28 cellular contexts compared by ENCODE assay signal in the genomic region with DNA sequence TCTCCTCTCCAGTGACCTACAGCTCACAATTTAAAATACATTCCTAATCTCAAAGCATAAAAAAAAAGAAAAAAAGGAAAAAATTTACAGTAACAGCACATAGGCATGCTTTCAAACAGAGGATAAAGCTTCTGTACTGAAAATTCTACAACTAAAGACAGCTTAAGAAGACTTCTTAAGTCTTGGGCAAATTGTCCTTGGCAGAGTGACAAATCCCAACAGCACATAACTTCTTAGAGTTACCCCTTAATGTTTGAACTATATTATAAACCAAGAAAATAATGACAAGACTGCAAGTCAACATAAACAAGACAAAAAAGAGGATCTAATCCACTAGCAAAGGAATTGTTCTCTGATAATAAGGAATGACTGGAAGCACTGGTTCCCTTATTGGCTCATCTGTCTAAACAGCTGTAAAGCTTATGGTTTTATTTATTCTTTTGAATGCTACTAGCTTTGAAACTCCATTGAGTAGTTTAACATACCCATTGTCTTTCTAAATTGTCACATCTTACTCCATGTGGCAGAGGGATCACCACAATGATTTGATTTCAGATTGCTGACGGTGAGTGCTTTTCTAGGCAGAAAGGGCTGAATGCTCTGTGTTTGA.
"Had no signal": no experiment of that assay in that cellular context is flagged by ENCODE, and none has a peak within 500 bp of the region (broad histone marks: within the 10 kb centered on the region; RNA-seq: fewer than 3 reads in every experiment).

No MANE protein-coding gene starts in this region.

- H3K27me3 Mint-ChIP-seq: activated CD4-positive, alpha-beta memory T cell treated with anti-CD3 and anti-CD28 coated beads for 36 hours; activated CD4-positive, alpha-beta T cell treated with anti-CD3 and anti-CD28 coated beads for 36 hours; activated CD4-positive, alpha-beta T cell treated with anti-CD3 and anti-CD28 coated beads, Interleukin-2, amount 10 ng/mL, durations not matched to agents 24 days and 14 days; activated CD8-positive, alpha-beta memory T cell treated with anti-CD3 and anti-CD28 coated beads, Interleukin-2, amount 10 ng/mL, durations not matched to agents 7 days and 5 days; activated naive CD4-positive, alpha-beta T cell treated with anti-CD3 and anti-CD28 coated beads, Interleukin-2, amount 50 U/mL, for 24 hours; activated naive CD8-positive, alpha-beta T cell treated with anti-CD3 and anti-CD28 coated beads for 36 hours; brain had no signal

- H3K4me3 Mint-ChIP-seq: activated CD4-positive, alpha-beta memory T cell treated with anti-CD3 and anti-CD28 coated beads for 36 hours; activated CD4-positive, alpha-beta T cell treated with anti-CD3 and anti-CD28 coated beads for 36 hours; activated CD4-positive, alpha-beta T cell treated with anti-CD3 and anti-CD28 coated beads, Interleukin-2, amount 10 ng/mL, durations not matched to agents 24 days and 14 days; activated CD8-positive, alpha-beta memory T cell treated with anti-CD3 and anti-CD28 coated beads, Interleukin-2, amount 10 ng/mL, durations not matched to agents 7 days and 5 days; activated CD8-positive, alpha-beta T cell treated with anti-CD3 and anti-CD28 coated beads, Interleukin-2, amount 10 ng/mL, durations not matched to agents 7 days and 5 days; activated naive CD4-positive, alpha-beta T cell treated with anti-CD3 and anti-CD28 coated beads for 36 hours; activated naive CD4-positive, alpha-beta T cell treated with anti-CD3 and anti-CD28 coated beads, Interleukin-2, amount 50 U/mL, for 24 hours; activated naive CD8-positive, alpha-beta T cell treated with anti-CD3 and anti-CD28 coated beads for 36 hours; activated T-helper 1 cell treated with anti-CD3 and anti-CD28 coated beads, Interleukin-12 subunit alpha, Interleukin-12 subunit beta, Interleukin-2, Interleukin-4 antibody, amounts not matched to agents 30 ng/mL and 10 ng/mL and 1 ng/mL, durations not matched to agents 14 hours and 24 hours and 36 hours; brain had no signal

- H3K27ac ChIP-seq: ascending aorta, breast epithelium, cardiac muscle cell, colonic mucosa had no signal

- H3K4me1 Mint-ChIP-seq: activated CD4-positive, alpha-beta T cell treated with anti-CD3 and anti-CD28 coated beads for 36 hours; activated CD4-positive, alpha-beta T cell treated with anti-CD3 and anti-CD28 coated beads, Interleukin-2, amount 10 ng/mL, durations not matched to agents 24 days and 14 days; activated CD8-positive, alpha-beta memory T cell treated with anti-CD3 and anti-CD28 coated beads, Interleukin-2, amount 10 ng/mL, durations not matched to agents 7 days and 5 days; activated naive CD4-positive, alpha-beta T cell treated with anti-CD3 and anti-CD28 coated beads, Interleukin-2, amount 50 U/mL, for 24 hours; activated naive CD8-positive, alpha-beta T cell treated with anti-CD3 and anti-CD28 coated beads for 36 hours had no signal

- H3K36me3 Mint-ChIP-seq: activated CD4-positive, alpha-beta memory T cell treated with anti-CD3 and anti-CD28 coated beads for 36 hours; activated CD8-positive, alpha-beta memory T cell treated with anti-CD3 and anti-CD28 coated beads, Interleukin-2, amount 10 ng/mL, durations not matched to agents 7 days and 5 days; activated naive CD4-positive, alpha-beta T cell treated with anti-CD3 and anti-CD28 coated beads, Interleukin-2, amount 50 U/mL, for 24 hours; activated naive CD8-positive, alpha-beta T cell treated with anti-CD3 and anti-CD28 coated beads for 36 hours; brain had no signal

- H3K27me3 ChIP-seq: ascending aorta, breast epithelium, cardiac muscle cell, colonic mucosa had no signal

- DNase-seq: activated CD4-positive, alpha-beta memory T cell treated with anti-CD3 and anti-CD28 coated beads for 36 hours; activated CD4-positive, alpha-beta T cell treated with anti-CD3 and anti-CD28 coated beads for 36 hours; activated CD4-positive, alpha-beta T cell treated with anti-CD3 and anti-CD28 coated beads, Interleukin-2, amount 10 ng/mL, durations not matched to agents 24 days and 14 days; activated CD4-positive, CD25-positive, alpha-beta regulatory T cell; activated CD4-positive, CD25-positive, alpha-beta regulatory T cell treated with anti-CD3 and anti-CD28 coated beads, Interleukin-2, amount 50 U/mL, for 72 hours; activated CD8-positive, alpha-beta memory T cell treated with anti-CD3 and anti-CD28 coated beads, Interleukin-2, amount 10 ng/mL, durations not matched to agents 7 days and 5 days; activated CD8-positive, alpha-beta memory T cell treated with anti-CD3 and anti-CD28 coated beads, Interleukin-2, amount 50 U/mL, for 4 hours; activated CD8-positive, alpha-beta T cell treated with anti-CD3 and anti-CD28 coated beads, Interleukin-2, amount 10 ng/mL, durations not matched to agents 7 days and 5 days; activated effector memory CD4-positive, alpha-beta T cell treated with anti-CD3 and anti-CD28 coated beads, Interleukin-2, amount 50 U/mL, for 16 hours; activated naive CD4-positive, alpha-beta T cell treated with anti-CD3 and anti-CD28 coated beads for 36 hours; activated naive CD8-positive, alpha-beta T cell treated with anti-CD3 and anti-CD28 coated beads for 36 hours; activated T-cell treated with anti-CD3 and anti-CD28 coated beads, Interleukin-2, amount 50 U/mL, for 1 hour; activated T-cell treated with anti-CD3 and anti-CD28 coated beads, Interleukin-2, amount 50 U/mL, for 48 hours; central memory CD4-positive, alpha-beta T cell; cerebellar nuclear complex; colonic mucosa; effector CD8-positive, alpha-beta T cell; foreskin fibroblast; head of caudate nucleus; T-helper 2 cell had no signal

- ATAC-seq: activated CD4-positive, alpha-beta T cell treated with anti-CD3 and anti-CD28 coated beads for 36 hours; activated CD8-positive, alpha-beta memory T cell treated with anti-CD3 and anti-CD28 coated beads, Interleukin-2, amount 10 ng/mL, durations not matched to agents 7 days and 5 days; activated CD8-positive, alpha-beta T cell treated with anti-CD3 and anti-CD28 coated beads, Interleukin-2, amount 10 ng/mL, durations not matched to agents 7 days and 5 days; esophagus mucosa had no signal

- H3K4me1 ChIP-seq: ascending aorta, breast epithelium, colonic mucosa had no signal

- H3K4me3 ChIP-seq: ascending aorta, breast epithelium, cardiac muscle cell, colonic mucosa had no signal

- H3K36me3 ChIP-seq: ascending aorta, breast epithelium, cardiac muscle cell, colonic mucosa had no signal

- H3K27ac Mint-ChIP-seq: activated CD4-positive, alpha-beta memory T cell treated with anti-CD3 and anti-CD28 coated beads for 36 hours; activated CD4-positive, alpha-beta T cell treated with anti-CD3 and anti-CD28 coated beads for 36 hours; activated CD4-positive, alpha-beta T cell treated with anti-CD3 and anti-CD28 coated beads, Interleukin-2, amount 10 ng/mL, durations not matched to agents 24 days and 14 days; activated CD8-positive, alpha-beta memory T cell treated with anti-CD3 and anti-CD28 coated beads, Interleukin-2, amount 10 ng/mL, durations not matched to agents 7 days and 5 days; activated CD8-positive, alpha-beta T cell treated with anti-CD3 and anti-CD28 coated beads, Interleukin-2, amount 10 ng/mL, durations not matched to agents 7 days and 5 days; activated naive CD4-positive, alpha-beta T cell treated with anti-CD3 and anti-CD28 coated beads for 36 hours; activated naive CD4-positive, alpha-beta T cell treated with anti-CD3 and anti-CD28 coated beads, Interleukin-2, amount 50 U/mL, for 24 hours; activated naive CD8-positive, alpha-beta T cell treated with anti-CD3 and anti-CD28 coated beads for 36 hours; activated T-helper 1 cell treated with anti-CD3 and anti-CD28 coated beads, Interleukin-12 subunit alpha, Interleukin-12 subunit beta, Interleukin-2, Interleukin-4 antibody, amounts not matched to agents 30 ng/mL and 10 ng/mL and 1 ng/mL, durations not matched to agents 14 hours and 24 hours and 36 hours; activated T-helper 2 cell treated with anti-CD3 and anti-CD28 coated beads, Interferon-gamma antibody, Interleukin-2, Interleukin-4, amounts not matched to agents 10 μg/mL and 5 μg/mL and 100 μg/mL, durations not matched to agents 14 hours and 24 hours and 36 hours; brain had no signal

- H3K9me3 ChIP-seq: ascending aorta, colonic mucosa had no signal

- H3K9me3 Mint-ChIP-seq: activated CD4-positive, alpha-beta T cell treated with anti-CD3 and anti-CD28 coated beads, Interleukin-2, amount 10 ng/mL, durations not matched to agents 24 days and 14 days had no signal
